Comparison of ENCODE assay signal across 1 cellular context in genomic region chrX:149682956-149683947, GRCh38.
TF ChIP-seq lines count a peak whose summit lies in the region.

No MANE protein-coding gene starts in this region.

TF ChIP-seq in WTC11, 78 proteins besides CTCF, POLR2A, EP300 and RAD21 (continued from another document):
- TF ChIP-seq NFE2L1 (CRISPR knock-in tag; IDR thresholded peaks at IDR 0.05) = no peak
- no peak for TF ChIP-seq NR2C2 (CRISPR knock-in tag; IDR thresholded peaks at IDR 0.05)
- TF ChIP-seq AR (CRISPR knock-in tag; IDR thresholded peaks at IDR 0.05) = no peak
- no peak for TF ChIP-seq ATF1 (CRISPR knock-in tag; IDR thresholded peaks at IDR 0.05)
- TF ChIP-seq NR3C1 (CRISPR knock-in tag; conservative IDR thresholded peaks at IDR 0.05; ENCODE audit: low read depth) = no peak
- TF ChIP-seq, protein P1, sequence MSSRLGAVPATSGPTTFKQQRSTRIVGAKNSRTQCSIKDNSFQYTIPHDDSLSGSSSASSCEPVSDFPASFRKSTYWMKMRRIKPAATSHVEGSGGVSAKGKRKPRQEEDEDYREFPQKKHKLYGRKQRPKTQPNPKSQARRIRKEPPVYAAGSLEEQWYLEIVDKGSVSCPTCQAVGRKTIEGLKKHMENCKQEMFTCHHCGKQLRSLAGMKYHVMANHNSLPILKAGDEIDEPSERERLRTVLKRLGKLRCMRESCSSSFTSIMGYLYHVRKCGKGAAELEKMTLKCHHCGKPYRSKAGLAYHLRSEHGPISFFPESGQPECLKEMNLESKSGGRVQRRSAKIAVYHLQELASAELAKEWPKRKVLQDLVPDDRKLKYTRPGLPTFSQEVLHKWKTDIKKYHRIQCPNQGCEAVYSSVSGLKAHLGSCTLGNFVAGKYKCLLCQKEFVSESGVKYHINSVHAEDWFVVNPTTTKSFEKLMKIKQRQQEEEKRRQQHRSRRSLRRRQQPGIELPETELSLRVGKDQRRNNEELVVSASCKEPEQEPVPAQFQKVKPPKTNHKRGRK (CRISPR knock-in tag; IDR thresholded peaks at IDR 0.05; ENCODE audit: borderline replicate concordance) = no peak
- TF ChIP-seq, protein P2, sequence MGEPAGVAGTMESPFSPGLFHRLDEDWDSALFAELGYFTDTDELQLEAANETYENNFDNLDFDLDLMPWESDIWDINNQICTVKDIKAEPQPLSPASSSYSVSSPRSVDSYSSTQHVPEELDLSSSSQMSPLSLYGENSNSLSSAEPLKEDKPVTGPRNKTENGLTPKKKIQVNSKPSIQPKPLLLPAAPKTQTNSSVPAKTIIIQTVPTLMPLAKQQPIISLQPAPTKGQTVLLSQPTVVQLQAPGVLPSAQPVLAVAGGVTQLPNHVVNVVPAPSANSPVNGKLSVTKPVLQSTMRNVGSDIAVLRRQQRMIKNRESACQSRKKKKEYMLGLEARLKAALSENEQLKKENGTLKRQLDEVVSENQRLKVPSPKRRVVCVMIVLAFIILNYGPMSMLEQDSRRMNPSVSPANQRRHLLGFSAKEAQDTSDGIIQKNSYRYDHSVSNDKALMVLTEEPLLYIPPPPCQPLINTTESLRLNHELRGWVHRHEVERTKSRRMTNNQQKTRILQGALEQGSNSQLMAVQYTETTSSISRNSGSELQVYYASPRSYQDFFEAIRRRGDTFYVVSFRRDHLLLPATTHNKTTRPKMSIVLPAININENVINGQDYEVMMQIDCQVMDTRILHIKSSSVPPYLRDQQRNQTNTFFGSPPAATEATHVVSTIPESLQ (CRISPR knock-in tag; IDR thresholded peaks at IDR 0.05) = no peak
- no peak for TF ChIP-seq IRF1 (CRISPR knock-in tag; IDR thresholded peaks at IDR 0.05)
- no peak for TF ChIP-seq HMGXB4 (CRISPR knock-in tag; IDR thresholded peaks at IDR 0.05)
- TF ChIP-seq NFATC4 (CRISPR knock-in tag; IDR thresholded peaks at IDR 0.05) = no peak
TF ChIP-seq in WTC11: peak in this region for 0.
